In genomic region chr2:126932529-126932928, GRCh38 we compare ENCODE assay signal across 28 cellular contexts. TPM values are rescaled to one million over a fixed set of nuclear protein-coding genes. Genes with fewer than 3 reads are reported as not detected.
DNase-seq lines count a peak whose midpoint lies in the region; ATAC-seq, FAIRE-seq and TF ChIP-seq lines count a peak whose summit lies in the region.
"Had no signal": no experiment of that assay in that cellular context is flagged by ENCODE, and none has a peak within 500 bp of the region (broad histone marks: within the 10 kb centered on the region; RNA-seq: fewer than 3 reads in every experiment).

No MANE protein-coding gene starts in this region.

- peaks cover 11% of the 10 kb centered on the region for H3K27me3 Mint-ChIP-seq in glutamatergic neuron (ENCODE audit: unreplicated experiment)

- DNase-seq in DMS53 (lab: John Stamatoyannopoulos, UW) (peak; percentile 13), DMS53 treated with DMSO at 0.1 percent for 48 hours (lab: John Stamatoyannopoulos, UW; ENCODE audit: unreplicated experiment) (no peak), NOMO-1 treated with DMSO at 0.1 percent for 48 hours (lab: John Stamatoyannopoulos, UW; ENCODE audit: unreplicated experiment) (peak; percentile 83), glutamatergic neuron (no peak), small intestine (peak; percentile 19), DMS153 treated with DMSO at 0.1 percent for 48 hours (lab: John Stamatoyannopoulos, UW; ENCODE audit: unreplicated experiment) (no peak)
- DNase-seq: ACHN; Caco-2; CD4-positive, alpha-beta memory T cell; GDM1; H9; KG1; NCI-H1417; NCI-H187; NCI-H446; NCI-H526; PC-3; SHP77 treated with DMSO at 0.1 percent for 48 hours; SW 1271 had no signal

- no peak overlapping the region for H3K4me3 Mint-ChIP-seq in glutamatergic neuron (ENCODE audit: unreplicated experiment)
- H3K4me3 Mint-ChIP-seq: CD4-positive, alpha-beta memory T cell; H9 had no signal

- 20 to 56% (median 37%) methylated on average over 4 of the region's 4 CpGs for WGBS in small intestine, 3 donors

- FAIRE-seq in small intestine (lab: Jason Lieb, UNC) = no peak
- FAIRE-seq: GM18507 had no signal

- H3K27me3 ChIP-seq in small intestine (ENCODE audit: control insufficient read depth in 2 of 2, insufficient read depth in 2 of 2, low read length in 2 of 2) = peaks cover 0 to 6% of the 10 kb centered on the region in 2 donors
- H3K27me3 ChIP-seq: BLaER1 had no signal

- H3K36me3 ChIP-seq in small intestine (ENCODE audit: control insufficient read depth in 2 of 2, insufficient read depth in 2 of 2, low read length in 2 of 2) = no peaks in the 10 kb centered on the region
- H3K36me3 ChIP-seq: BLaER1 had no signal

- no peak overlapping the region for H3K4me3 ChIP-seq in small intestine (ENCODE audit: low read depth in 1 of 2, low read length in 2 of 2)
- H3K4me3 ChIP-seq: BLaER1, SK-N-MC had no signal

- no peak for TF ChIP-seq CTCF in glutamatergic neuron (IDR thresholded peaks at IDR 0.05; ENCODE audit: partially characterized antibody, unreplicated experiment)

- no peak overlapping the region for H3K27ac ChIP-seq in small intestine (ENCODE audit: low read depth in 1 of 2, low read length in 1 of 2)
- H3K27ac ChIP-seq: 22Rv1, BLaER1, SK-N-MC had no signal

- ATAC-seq in HG03045 (IDR thresholded peaks at IDR 0.05; ENCODE audit: unreplicated experiment) (no peak), GM19035 (IDR thresholded peaks at IDR 0.05; ENCODE audit: unreplicated experiment) (no peak)
- ATAC-seq: PC-3 had no signal

- peak overlapping the region; percentile 89 for H3K27ac Mint-ChIP-seq in glutamatergic neuron (ENCODE audit: unreplicated experiment)
- H3K27ac Mint-ChIP-seq: H9 had no signal

- peaks cover 18% of the 10 kb centered on the region for H3K4me1 Mint-ChIP-seq in glutamatergic neuron (ENCODE audit: low read depth, unreplicated experiment)
- H3K4me1 Mint-ChIP-seq: CD4-positive, alpha-beta memory T cell had no signal

- H3K4me1 ChIP-seq in small intestine (ENCODE audit: control insufficient read depth in 2 of 2, insufficient read depth in 1 of 2, low read depth in 1 of 2, low read length in 1 of 2) = no peaks in the 10 kb centered on the region
- H3K4me1 ChIP-seq: Caco-2 had no signal

- H3K9me3 ChIP-seq in small intestine (ENCODE audit: control insufficient read depth, low read depth) = no peaks in the 10 kb centered on the region
- H3K9me3 ChIP-seq: Caco-2 had no signal

- H3K36me3 Mint-ChIP-seq in glutamatergic neuron (ENCODE audit: unreplicated experiment) = peaks cover 6% of the 10 kb centered on the region
- H3K36me3 Mint-ChIP-seq: CD4-positive, alpha-beta memory T cell had no signal

- H3K9me3 Mint-ChIP-seq in glutamatergic neuron (ENCODE audit: unreplicated experiment) = peaks cover 20% of the 10 kb centered on the region

RNA-seq across cellular contexts. Expression of gene TEX51, which starts 33.8 kb away (rescaled TPM):
- not detected for total RNA-seq in glutamatergic neuron (ENCODE audit: unreplicated experiment)
- not detected for polyA plus RNA-seq in small intestine
- total RNA-seq: Caco-2; CD4-positive, alpha-beta memory T cell; Daoy; H9; HT1080; PC-3; RPMI7951 had no signal
- polyA plus RNA-seq: CD4-positive, alpha-beta memory T cell had no signal

Comparison
In these comparisons a context has a peak if more than half of its experiments do, and no peak if none do; other contexts are left out.
1. DNase-seq: peak in DMS53 (single experiment), NOMO-1 treated with DMSO at 0.1 percent for 48 hours (single experiment) and small intestine (single experiment); none in DMS53 treated with DMSO at 0.1 percent for 48 hours (single experiment), glutamatergic neuron (single experiment) and DMS153 treated with DMSO at 0.1 percent for 48 hours (single experiment).